Comparison of ENCODE assay signal across 8 cellular contexts in the genomic region with DNA sequence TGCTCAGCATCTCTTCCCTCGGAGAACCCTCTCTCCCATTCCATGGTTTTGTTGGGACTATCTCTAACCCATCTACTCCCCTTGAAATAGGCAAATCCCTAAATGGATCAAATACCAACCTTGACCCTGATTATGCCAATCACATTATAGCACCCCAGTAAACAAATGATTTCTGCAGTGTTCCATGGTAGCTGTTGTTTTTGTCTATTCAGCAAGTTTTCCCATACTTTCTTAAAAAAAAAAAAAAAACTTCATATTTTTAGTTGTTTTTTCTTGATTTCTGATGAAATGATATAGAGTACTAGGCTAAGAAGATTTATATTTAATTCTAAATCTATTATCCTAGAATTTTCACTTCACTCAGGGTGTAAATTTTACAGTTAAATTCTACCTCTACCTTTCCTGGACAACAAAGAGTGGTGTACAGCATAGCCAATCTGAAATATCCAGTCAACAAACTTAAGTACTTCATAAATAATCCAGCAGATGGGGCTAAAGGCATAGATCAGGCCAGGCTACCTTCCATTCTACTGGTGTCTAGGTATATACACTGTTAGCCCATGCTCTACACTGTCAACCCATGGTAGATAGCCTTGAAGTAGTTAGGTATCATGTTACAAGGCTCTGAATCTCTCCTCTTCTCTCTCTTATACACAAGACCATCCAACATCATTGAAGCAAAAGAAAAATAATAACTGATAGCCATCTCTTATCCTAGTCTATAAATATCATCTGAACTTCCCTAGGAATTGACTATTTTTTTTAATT.
A peak's percentile ranks its signal among the peaks of the same experiment; 100 is the strongest.
DNase-seq lines count a peak whose midpoint lies in the region; ATAC-seq and TF ChIP-seq lines count a peak whose summit lies in the region.

No MANE protein-coding gene starts in this region.

- H3K9me3 ChIP-seq in heart left ventricle = no peaks in the 10 kb centered on the region

- H3K36me3 ChIP-seq in heart left ventricle = peaks cover 0 to 38% (median 20%) of the 10 kb centered on the region in 9 donors

- H3K36me3 Mint-ChIP-seq in activated T-cell treated with anti-CD3 and anti-CD28 coated beads, Interleukin-2, amount 50 U/mL, for 4 hours (ENCODE audit: insufficient read depth) = peaks cover 8% of the 10 kb centered on the region
- peaks cover 14% of the 10 kb centered on the region for H3K36me3 Mint-ChIP-seq in activated CD8-positive, alpha-beta T cell treated with anti-CD3 and anti-CD28 coated beads, Interleukin-2, amount 10 ng/mL, durations not matched to agents 7 days and 5 days (ENCODE audit: low read depth)

- H3K27me3 ChIP-seq in heart left ventricle = no peaks in the 10 kb centered on the region

- H3K4me1 Mint-ChIP-seq in activated T-cell treated with anti-CD3 and anti-CD28 coated beads, Interleukin-2, amount 50 U/mL, for 4 hours (ENCODE audit: low read depth) = peaks cover 2% of the 10 kb centered on the region
- H3K4me1 Mint-ChIP-seq in activated CD8-positive, alpha-beta T cell treated with anti-CD3 and anti-CD28 coated beads, Interleukin-2, amount 10 ng/mL, durations not matched to agents 7 days and 5 days (ENCODE audit: low read depth) = peaks cover 17% of the 10 kb centered on the region

- POLR2A ChIA-PET in activated CD8-positive, alpha-beta T cell treated with anti-CD3 and anti-CD28 coated beads, Interleukin-2, amount 10 ng/mL, durations not matched to agents 7 days and 5 days (lab: Charles Lee) = interaction anchor here (0.7 to 1.6 kb wide), 4 partner anchors 10 to 145 kb away, joined by 3 to 4 read pairs (median 3); no protein-coding TSS in a partner anchor

- no peak for DNase-seq in activated T-cell treated with anti-CD3 and anti-CD28 coated beads, Interleukin-2, amount 50 U/mL, for 4 hours
- no peak for DNase-seq in activated T-cell treated with anti-CD3 and anti-CD28 coated beads for 4 hours
- peak; percentile 93 for DNase-seq in NCI-H510A treated with DMSO at 0.1 percent for 48 hours (lab: John Stamatoyannopoulos, UW)
- peak; percentile 44 for DNase-seq in activated CD8-positive, alpha-beta T cell treated with anti-CD3 and anti-CD28 coated beads, Interleukin-2, amount 10 ng/mL, durations not matched to agents 7 days and 5 days
- peak in 1 of 5 donors; percentile 14 for DNase-seq in heart left ventricle
- no peak for DNase-seq in retinal pigment epithelial cell (ENCODE audit: low read depth)

- H3K9me3 Mint-ChIP-seq in activated T-cell treated with anti-CD3 and anti-CD28 coated beads, Interleukin-2, amount 50 U/mL, for 4 hours = no peaks in the 10 kb centered on the region
- H3K9me3 Mint-ChIP-seq in activated CD8-positive, alpha-beta T cell treated with anti-CD3 and anti-CD28 coated beads, Interleukin-2, amount 10 ng/mL, durations not matched to agents 7 days and 5 days (ENCODE audit: insufficient read depth) = no peaks in the 10 kb centered on the region

- no peaks in the 10 kb centered on the region for H3K27me3 Mint-ChIP-seq in activated T-cell treated with anti-CD3 and anti-CD28 coated beads, Interleukin-2, amount 50 U/mL, for 4 hours (ENCODE audit: low read depth)
- no peaks in the 10 kb centered on the region for H3K27me3 Mint-ChIP-seq in activated CD8-positive, alpha-beta T cell treated with anti-CD3 and anti-CD28 coated beads, Interleukin-2, amount 10 ng/mL, durations not matched to agents 7 days and 5 days (ENCODE audit: low read depth)

- peak overlapping the region in 1 of 12 donors; percentile 4 for H3K27ac ChIP-seq in heart left ventricle

- TF ChIP-seq CTCF in heart left ventricle (IDR thresholded peaks at IDR 0.05) = peak; percentile 38 to 70 (median 60)
- peak; percentile 60 for TF ChIP-seq CTCF in retinal pigment epithelial cell (conservative IDR thresholded peaks at IDR 0.05; ENCODE audit: low read depth, low read length)

- TF ChIP-seq POLR2A in heart left ventricle (IDR thresholded peaks at IDR 0.05) = no peak

- H3K4me1 ChIP-seq in heart left ventricle = peaks cover 0 to 25% (median 10%) of the 10 kb centered on the region in 12 donors

- H3K4me3 ChIP-seq in heart left ventricle (no peak overlapping the region), retinal pigment epithelial cell (ENCODE audit: low read length) (no peak overlapping the region)

- no peak overlapping the region for H3K4me3 Mint-ChIP-seq in activated T-cell treated with anti-CD3 and anti-CD28 coated beads, Interleukin-2, amount 50 U/mL, for 4 hours
- no peak overlapping the region for H3K4me3 Mint-ChIP-seq in activated CD8-positive, alpha-beta T cell treated with anti-CD3 and anti-CD28 coated beads, Interleukin-2, amount 10 ng/mL, durations not matched to agents 7 days and 5 days

- intact Hi-C loops in heart left ventricle (cut with DNase I) = loop anchor here in 6 of 10 donors (5.0 to 10.0 kb wide), 9 partner anchors 140 to 1317 kb away; a partner anchor contains a TSS

- no peak overlapping the region for H3K27ac Mint-ChIP-seq in activated CD8-positive, alpha-beta T cell treated with anti-CD3 and anti-CD28 coated beads, Interleukin-2, amount 10 ng/mL, durations not matched to agents 7 days and 5 days

- CTCF ChIA-PET in activated CD8-positive, alpha-beta T cell treated with anti-CD3 and anti-CD28 coated beads, Interleukin-2, amount 10 ng/mL, durations not matched to agents 7 days and 5 days (lab: Charles Lee) = interaction anchor here (0.6 to 3.6 kb wide), 19 partner anchors 8 to 1317 kb away, joined by 3 to 27 read pairs (median 5); a partner anchor contains a TSS

- peak; percentile 94 to 98 for ATAC-seq in activated T-cell treated with anti-CD3 and anti-CD28 coated beads, Interleukin-2, amount 50 U/mL, for 4 hours
- peak; percentile 95 for ATAC-seq in GM21423 (IDR thresholded peaks at IDR 0.05; ENCODE audit: unreplicated experiment)
- ATAC-seq in HG03565 (IDR thresholded peaks at IDR 0.05; ENCODE audit: unreplicated experiment) = peak; percentile 91
- peak; percentile 97 for ATAC-seq in activated CD8-positive, alpha-beta T cell treated with anti-CD3 and anti-CD28 coated beads, Interleukin-2, amount 10 ng/mL, durations not matched to agents 7 days and 5 days
- ATAC-seq in heart left ventricle = peak; percentile 83 to 95 (median 93)

- WGBS in heart left ventricle, 4 donors = 78 to 86% (median 84%) methylated on average over 1 of the region's 1 CpG

Comparison
In these comparisons a context has a peak if more than half of its experiments do, and no peak if none do; other contexts are left out.
1. DNase-seq: peak in NCI-H510A treated with DMSO at 0.1 percent for 48 hours (single experiment) and activated CD8-positive, alpha-beta T cell treated with anti-CD3 and anti-CD28 coated beads, Interleukin-2, amount 10 ng/mL, durations not matched to agents 7 days and 5 days (single experiment); none in activated T-cell treated with anti-CD3 and anti-CD28 coated beads, Interleukin-2, amount 50 U/mL, for 4 hours (single experiment), activated T-cell treated with anti-CD3 and anti-CD28 coated beads for 4 hours (single experiment) and retinal pigment epithelial cell (single experiment).
2. Peak in every context shown above with its lines, with median percentiles within 50 percentile points of each other: ATAC-seq.